Comparison of ENCODE assay signal across 21 cellular contexts in genomic region chr16:29719063-29719462, GRCh38. TPM values are rescaled to one million over a fixed set of nuclear protein-coding genes. Genes with fewer than 3 reads are reported as not detected.
DNase-seq lines count a peak whose midpoint lies in the region; ATAC-seq, FAIRE-seq and TF ChIP-seq lines count a peak whose summit lies in the region.
"Had no signal": no experiment of that assay in that cellular context is flagged by ENCODE, and none has a peak within 500 bp of the region (broad histone marks: within the 10 kb centered on the region; RNA-seq: fewer than 3 reads in every experiment).

No MANE protein-coding gene starts in this region.

- H2BK15ac ChIP-seq in H1 (ENCODE audit: low read length), result no peak overlapping the region

- peaks cover 8% of the 10 kb centered on the region for H3K9me3 Mint-ChIP-seq in nephron progenitor cell

- WGBS in H1 (ENCODE audit: extremely low coverage in 1 of 2, insufficient coverage in 1 of 2, insufficient read length in 1 of 2, insufficient replicate concordance in 2 of 2, low coverage in 1 of 2, low lambda C conversion rate in 2 of 2, missing lambda C conversion rate in 1 of 2), 2 experiments, result 33% methylated on average over 4 of the region's 4 CpGs; no CpG with 5 or more reads in 1 of the 2 experiments
- WGBS in aorta, 2 donors, result 32 to 46% methylated on average over 4 of the region's 4 CpGs

- no peak overlapping the region for H2BK20ac ChIP-seq in H1 (ENCODE audit: low read length)

- H3K4ac ChIP-seq in H1 (replicated peaks; ENCODE audit: insufficient read length, low read depth, low read length), result no peak overlapping the region

- H4K91ac ChIP-seq in H1 (replicated peaks; ENCODE audit: insufficient read length, low read length), result no peak overlapping the region

- no peak overlapping the region for H3K9ac ChIP-seq in H1 (replicated peaks in 1 of 4; ENCODE audit: extremely low read depth in 1 of 4, low read depth in 3 of 4, low read length in 3 of 4)
- H3K9ac ChIP-seq: KMS-11 had no signal

- H3K27me3 ChIP-seq in H1 (replicated peaks in 1 of 4; ENCODE audit: control insufficient read depth in 3 of 4, extremely low read depth in 1 of 4, insufficient read depth in 3 of 4, low read length in 3 of 4) (no peaks in the 10 kb centered on the region), aorta (ENCODE audit: control insufficient read depth in 1 of 2, insufficient read depth in 2 of 2, low read length in 1 of 2) (no peaks in the 10 kb centered on the region)
- H3K27me3 ChIP-seq: Peyer's patch had no signal

- peaks cover 2% of the 10 kb centered on the region in 2 experiments for H4K20me1 ChIP-seq in H1 (replicated peaks in 1 of 2; ENCODE audit: control insufficient read depth in 1 of 2, insufficient read depth in 2 of 2, low read length in 2 of 2)

- CTCF ChIA-PET in H1 (lab: Charles Lee; ENCODE audit: partially characterized antibody), result interaction anchor here (0.6 to 12.2 kb wide), 3 partner anchors 12 to 98 kb away, joined by 3 to 138 read pairs (median 19); no protein-coding TSS in a partner anchor

- no peak for FAIRE-seq in H1 (lab: Jason Lieb, UNC)
- FAIRE-seq: GM12878 had no signal

- no peak overlapping the region; the same call in 1 of the 2 replicates for H3K27ac ChIP-seq in H1 (ENCODE audit: low read depth, low read length)
- no peak overlapping the region for H3K27ac ChIP-seq in aorta (ENCODE audit: low read depth in 1 of 2, low read length in 2 of 2)
- H3K27ac ChIP-seq: KMS-11, Peyer's patch had no signal

- H3K4me1 Mint-ChIP-seq in nephron progenitor cell, result peaks cover 25% of the 10 kb centered on the region

- H2BK5ac ChIP-seq in H1 (ENCODE audit: low read depth, low read length), result no peak overlapping the region

- H4K8ac ChIP-seq in H1 (ENCODE audit: extremely low read depth, insufficient read depth, low read length), result no peak overlapping the region

- peaks cover 2% of the 10 kb centered on the region; the same call in 1 of the 2 replicates for H3K79me1 ChIP-seq in H1 (ENCODE audit: low read depth, low read length)

- H3K23me2 ChIP-seq in H1 (ENCODE audit: low read depth, low read length), result no peaks in the 10 kb centered on the region

- DNase-seq in NCI-H510A treated with DMSO at 0.1 percent for 48 hours (lab: John Stamatoyannopoulos, UW), result peak; percentile 31
- DNase-seq in NCI-H510A (lab: John Stamatoyannopoulos, UW), result no peak
- peak; percentile 81 to 89 for DNase-seq in NCI-H526 (lab: John Stamatoyannopoulos, UW)
- DNase-seq in H1 (ENCODE audit: low read depth in 1 of 2, low spot score in 2 of 2), result no peak
- peak; percentile 16 to 41 for DNase-seq in aorta
- no peak for DNase-seq in nephron progenitor cell
- DNase-seq in NCI-H1105 (lab: John Stamatoyannopoulos, UW), result no peak
- DNase-seq in sciatic nerve (ENCODE audit: low spot score), result no peak
- DNase-seq: Caco-2, MG63, NCI-H1417 treated with DMSO at 0.1 percent for 48 hours, NCI-H2029 treated with DMSO at 0.1 percent for 48 hours, NCI-H226, NCI-H774, Peyer's patch, SHP77 treated with DMSO at 0.1 percent for 48 hours had no signal

- peak overlapping the region in 1 of 4 experiments; percentile 16; a peak in 1 of 8 replicates for H3K4me3 ChIP-seq in H1 (ENCODE audit: extremely low read depth in 1 of 4, insufficient read depth in 2 of 4, low read depth in 3 of 4, low read length in 4 of 4)
- no peak overlapping the region for H3K4me3 ChIP-seq in aorta (ENCODE audit: low read length in 2 of 2)
- H3K4me3 ChIP-seq: GM12878, MG63, Peyer's patch had no signal

- peak overlapping the region; percentile 31 to 50; a peak in 2 of 4 replicates for H3K4me2 ChIP-seq in H1 (ENCODE audit: insufficient read depth in 1 of 2, low read depth in 2 of 2, low read length in 2 of 2)
- H3K4me2 ChIP-seq: KMS-11 had no signal

- intact Hi-C loops in aorta (cut with DNase I) (no loop called here), sciatic nerve (cut with DNase I) (no loop called here)

- no peak overlapping the region for H3K27ac Mint-ChIP-seq in nephron progenitor cell
- H3K27ac Mint-ChIP-seq: CD14-positive monocyte had no signal

- no peak overlapping the region for H3K56ac ChIP-seq in H1 (replicated peaks; ENCODE audit: insufficient read length, low read depth, low read length)

- H3K18ac ChIP-seq in H1 (ENCODE audit: extremely low read depth, low read length), result no peak overlapping the region; the same call in 1 of the 2 replicates

- H3K9me3 ChIP-seq in H1 (ENCODE audit: insufficient read depth in 2 of 2, low read depth in 1 of 2, low read length in 1 of 2) (no peaks in the 10 kb centered on the region), aorta (ENCODE audit: control insufficient read depth, low read length) (no peaks in the 10 kb centered on the region)
- H3K9me3 ChIP-seq: Caco-2, MG63, Peyer's patch had no signal

- TF ChIP-seq EP300 in H1 (IDR thresholded peaks at IDR 0.05; ENCODE audit: borderline replicate concordance in 1 of 2, low read depth in 2 of 2, low read length in 2 of 2), result no peak

- TF ChIP-seq CTCF in H1 (IDR thresholded peaks at IDR 0.05; ENCODE audit: control extremely low read depth in 1 of 3, insufficient read depth in 1 of 3, low read depth in 1 of 3, low read length in 3 of 3), result no peak
- TF ChIP-seq CTCF in nephron progenitor cell (IDR thresholded peaks at IDR 0.05), result no peak

- peaks cover 0 to 47% (median 16%) of the 10 kb centered on the region in 4 experiments; a peak in 4 of 8 replicates for H3K36me3 ChIP-seq in H1 (ENCODE audit: control insufficient read depth in 2 of 4, insufficient read depth in 4 of 4, low read length in 3 of 4)
- H3K36me3 ChIP-seq in aorta (ENCODE audit: control insufficient read depth in 1 of 2, insufficient read depth in 2 of 2, low read length in 1 of 2), result no peaks in the 10 kb centered on the region
- H3K36me3 ChIP-seq: MG63, Peyer's patch had no signal

- no peak overlapping the region for H3K4me3 Mint-ChIP-seq in nephron progenitor cell
- H3K4me3 Mint-ChIP-seq: CD14-positive monocyte had no signal

- ATAC-seq in aorta (ENCODE audit: low FRiP score), result no peak
- ATAC-seq in sciatic nerve, result no peak
- ATAC-seq: GM12878 had no signal

- no peaks in the 10 kb centered on the region for H3K36me3 Mint-ChIP-seq in nephron progenitor cell (ENCODE audit: low read depth)
- H3K36me3 Mint-ChIP-seq: CD14-positive monocyte had no signal

- H3K14ac ChIP-seq in H1 (ENCODE audit: insufficient read length), result no peak overlapping the region

- no peaks in the 10 kb centered on the region for H3K27me3 Mint-ChIP-seq in nephron progenitor cell (ENCODE audit: low read depth, poor library complexity)

- POLR2A ChIA-PET in H1 (lab: Charles Lee; ENCODE audit: partially characterized antibody), result interaction anchor here (0.6 to 26.3 kb wide), 8 partner anchors 13 to 73 kb away, joined by 3 to 490 read pairs (median 4); partner anchors contain the start of genes KIF22 and QPRT

- TF ChIP-seq POLR2A in H1 (IDR thresholded peaks at IDR 0.05; ENCODE audit: control extremely low read depth in 1 of 2, low read depth in 2 of 2, low read length in 2 of 2), result peak; percentile 35 to 47; a peak in 2 of 3 replicates

- no peak overlapping the region for H2AFZ ChIP-seq in H1 (ENCODE audit: low read length)

- no peak overlapping the region for H2BK12ac ChIP-seq in H1 (ENCODE audit: low read depth, low read length)

- no peak overlapping the region for H3K23ac ChIP-seq in H1 (ENCODE audit: insufficient read length)

- H3K4me1 ChIP-seq in H1 (replicated peaks in 1 of 4; ENCODE audit: control insufficient read depth in 3 of 4, insufficient read depth in 4 of 4, low read length in 3 of 4) (peaks cover 0 to 10% (median 4%) of the 10 kb centered on the region in 4 experiments; a peak in 5 of 7 replicates), aorta (ENCODE audit: control insufficient read depth in 1 of 2, insufficient read depth in 2 of 2, low read length in 2 of 2) (no peaks in the 10 kb centered on the region)
- H3K4me1 ChIP-seq: Caco-2, Peyer's patch had no signal

- H3K79me2 ChIP-seq in H1 (ENCODE audit: control insufficient read depth in 1 of 2, insufficient read depth in 2 of 2, low read length in 2 of 2), result peaks cover 0 to 87% of the 10 kb centered on the region in 2 experiments; a peak in 3 of 4 replicates

- H2AK5ac ChIP-seq in H1 (ENCODE audit: low read depth, low read length), result no peak overlapping the region

- no peak overlapping the region for H2BK120ac ChIP-seq in H1 (replicated peaks; ENCODE audit: low read depth, low read length)

- H4K5ac ChIP-seq in H1 (ENCODE audit: insufficient read length, low read depth, low read length), result no peak overlapping the region

- TF ChIP-seq RAD21 in H1 (IDR thresholded peaks at IDR 0.05 in 1 of 2, conservative IDR thresholded peaks at IDR 0.05 in 1 of 2; ENCODE audit: low read depth in 2 of 2, low read length in 2 of 2), result no peak

RNA-seq across cellular contexts. Expression of gene C16orf54, which starts 26.7 kb away (rescaled TPM):
- not detected in 2 replicates for total RNA-seq in H1 (2021; fragmentation: NEBNext Ultra II Directional; extraction: Animal tissue kit (Norgen Biotek cat#: 25700))
- polyA plus RNA-seq in H1 (2011; rRNA removed) (not detected in 2 replicates), aorta (1 to 10 TPM in 1 of 2 donors, under 1 TPM in 1; 0.28 to 1.1 TPM)
- polyA plus RNA-seq in H1 (2011; cell fraction: cytosol; rRNA removed), result not detected
- polyA plus RNA-seq in H1 (2011; cell fraction: nucleus; rRNA removed), result not detected
- polyA plus RNA-seq in H1 (2012, experiment 1 of 2), result 4.4 to 8.4 TPM (median 5.1 TPM) in 4 replicates
- polyA plus RNA-seq in H1 (2012, experiment 2 of 2), result 2.9 TPM
- not detected for polyA plus RNA-seq in H1 (2013, experiment 1 of 2)
- not detected for polyA plus RNA-seq in H1 (2013, experiment 2 of 2)
- polyA minus RNA-seq in H1 (2011; rRNA and poly(A)+ RNA removed), result not detected in 2 replicates
- not detected for polyA minus RNA-seq in H1 (2011; cell fraction: cytosol; rRNA and poly(A)+ RNA removed)
- polyA minus RNA-seq in H1 (2011; cell fraction: nucleus; rRNA and poly(A)+ RNA removed), result not detected
- total RNA-seq in aorta (1 to 10 TPM; 2.6 to 3.1 TPM), sciatic nerve (2.2 TPM)
- total RNA-seq: Caco-2, G401 had no signal

RNA-seq across cellular contexts. Expression of gene QPRT, which starts 40.1 kb away (rescaled TPM):
- total RNA-seq in H1 (2021; fragmentation: NEBNext Ultra II Directional; extraction: Animal tissue kit (Norgen Biotek cat#: 25700)), result 102 and 106 TPM in 2 replicates
- polyA plus RNA-seq in H1 (2011; rRNA removed) (89.0 and 119 TPM in 2 replicates), aorta (1 to 10 TPM in 1 of 2 donors, under 1 TPM in 1; 0.61 to 6.1 TPM)
- polyA plus RNA-seq in H1 (2011; cell fraction: cytosol; rRNA removed), result 91.7 TPM
- polyA plus RNA-seq in H1 (2011; cell fraction: nucleus; rRNA removed), result 116 TPM
- polyA plus RNA-seq in H1 (2012, experiment 1 of 2), result 90.0 to 121 TPM (median 112 TPM) in 4 replicates
- 101 TPM for polyA plus RNA-seq in H1 (2012, experiment 2 of 2)
- polyA plus RNA-seq in H1 (2013, experiment 1 of 2), result 129 TPM
- 122 TPM for polyA plus RNA-seq in H1 (2013, experiment 2 of 2)
- polyA minus RNA-seq in H1 (2011; rRNA and poly(A)+ RNA removed), result 70.3 and 84.6 TPM in 2 replicates
- 86.7 TPM for polyA minus RNA-seq in H1 (2011; cell fraction: cytosol; rRNA and poly(A)+ RNA removed)
- 53.3 TPM for polyA minus RNA-seq in H1 (2011; cell fraction: nucleus; rRNA and poly(A)+ RNA removed)
- total RNA-seq in aorta (1 to 10 TPM; 1.6 to 4.4 TPM), sciatic nerve (26.3 TPM)

RNA-seq across cellular contexts. Expression of gene SPN, which starts 56.0 kb away (rescaled TPM):
- total RNA-seq in H1 (2021; fragmentation: NEBNext Ultra II Directional; extraction: Animal tissue kit (Norgen Biotek cat#: 25700)), result 1.6 and 1.8 TPM in 2 replicates
- 1.3 and 1.5 TPM in 2 replicates for polyA plus RNA-seq in H1 (2011; rRNA removed)
- polyA plus RNA-seq in H1 (2011; cell fraction: cytosol; rRNA removed), result 0.76 TPM
- 2.7 TPM for polyA plus RNA-seq in H1 (2011; cell fraction: nucleus; rRNA removed)
- polyA plus RNA-seq in H1 (2012, experiment 1 of 2), result 0.46 to 1.7 TPM (median 0.89 TPM) in 4 replicates
- polyA plus RNA-seq in H1 (2012, experiment 2 of 2), result 0.92 TPM
- polyA plus RNA-seq in H1 (2013, experiment 1 of 2), result 4.0 TPM
- 3.8 TPM for polyA plus RNA-seq in H1 (2013, experiment 2 of 2)
- 2.1 and 3.2 TPM in 2 replicates for polyA minus RNA-seq in H1 (2011; rRNA and poly(A)+ RNA removed)
- polyA minus RNA-seq in H1 (2011; cell fraction: cytosol; rRNA and poly(A)+ RNA removed), result 0.44 TPM
- polyA minus RNA-seq in H1 (2011; cell fraction: nucleus; rRNA and poly(A)+ RNA removed), result 2.6 TPM
- total RNA-seq in aorta, result 1 to 10 TPM; 2.5 to 5.2 TPM
- polyA plus RNA-seq in aorta, result under 1 TPM in 1 of 2 donors, not detected in 1; 0.88 TPM
- 5.4 TPM for total RNA-seq in sciatic nerve
- total RNA-seq: Caco-2 had no signal

RNA-seq across cellular contexts. Expression of gene ZG16, which starts 59.0 kb away (rescaled TPM):
- not detected in 2 replicates for total RNA-seq in H1 (2021; fragmentation: NEBNext Ultra II Directional; extraction: Animal tissue kit (Norgen Biotek cat#: 25700))
- polyA plus RNA-seq in H1 (2011; rRNA removed), result not detected in 2 replicates
- not detected for polyA plus RNA-seq in H1 (2011; cell fraction: cytosol; rRNA removed)
- polyA plus RNA-seq in H1 (2011; cell fraction: nucleus; rRNA removed), result not detected
- polyA plus RNA-seq in H1 (2012, experiment 1 of 2), result not detected in 4 replicates
- polyA plus RNA-seq in H1 (2012, experiment 2 of 2), result not detected
- not detected for polyA plus RNA-seq in H1 (2013, experiment 1 of 2)
- polyA plus RNA-seq in H1 (2013, experiment 2 of 2), result not detected
- polyA minus RNA-seq in H1 (2011; rRNA and poly(A)+ RNA removed), result 0.09 TPM in 1 of 2 replicates, not detected in the other
- polyA minus RNA-seq in H1 (2011; cell fraction: cytosol; rRNA and poly(A)+ RNA removed), result not detected
- polyA minus RNA-seq in H1 (2011; cell fraction: nucleus; rRNA and poly(A)+ RNA removed), result not detected
- under 1 TPM in 1 of 2 donors, not detected in 1; 0.12 TPM for total RNA-seq in aorta
- polyA plus RNA-seq in aorta, result 10 to 100 TPM in 1 of 2 donors, 1 to 10 TPM in 1; 4.3 to 23.9 TPM
- total RNA-seq in sciatic nerve, result not detected
- total RNA-seq: A172, G401, GM12878 had no signal
- polyA plus RNA-seq: CD14-positive monocyte, GM12878 had no signal

Comparison
In these comparisons a context has a peak if more than half of its experiments do, and no peak if none do; other contexts are left out.
1. DNase-seq: peak in NCI-H510A treated with DMSO at 0.1 percent for 48 hours (single experiment), NCI-H526 (2 of 2) and aorta (2 of 2); none in NCI-H510A (single experiment), H1 (0 of 2), nephron progenitor cell (single experiment), NCI-H1105 (single experiment) and sciatic nerve (single experiment).